6 cellular contexts compared by ENCODE assay signal in the genomic region with DNA sequence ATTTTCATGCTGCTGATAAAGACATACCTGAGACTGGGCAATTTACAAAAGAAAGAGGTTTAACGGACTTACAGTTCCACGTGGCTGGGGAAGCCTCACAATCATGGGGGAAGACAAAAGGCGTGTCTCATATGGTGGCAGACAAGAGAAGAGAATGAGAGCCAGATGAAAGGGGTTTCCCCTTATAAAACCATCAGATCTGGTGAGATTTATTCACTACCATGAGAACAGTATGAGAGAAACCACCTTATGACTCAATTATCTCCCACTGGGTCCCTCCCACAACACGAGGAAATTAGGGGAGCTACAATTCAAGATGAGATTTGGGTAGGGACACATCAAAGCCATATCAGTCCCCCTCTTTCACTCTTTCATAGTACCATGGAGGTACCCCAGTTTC. TPM values are rescaled to one million over a fixed set of nuclear protein-coding genes. Genes with fewer than 3 reads are reported as not detected.
DNase-seq lines count a peak whose midpoint lies in the region; ATAC-seq and TF ChIP-seq lines count a peak whose summit lies in the region.
"Not testable (repeated sequence)": the region's sequence is repeated elsewhere in the genome, so short reads cannot be mapped to it uniquely, and the experiment has no call there.

No MANE protein-coding gene starts in this region.

- not testable (repeated sequence) for H3K4me3 ChIP-seq in naive thymus-derived CD4-positive, alpha-beta T cell (ENCODE audit: low read length)

- H3K27ac Mint-ChIP-seq in activated CD8-positive, alpha-beta T cell treated with anti-CD3 and anti-CD28 coated beads for 36 hours; activated T-helper 17 cell treated with anti-CD3 and anti-CD28 coated beads, Interleukin-2, amount 50 U/mL, for 72 hours; activated naive CD4-positive, alpha-beta T cell treated with anti-CD3 and anti-CD28 coated beads, Interleukin-2, amount 50 U/mL, for 72 hours: not testable (repeated sequence)
- peak overlapping the region in 1 of 9 donors; percentile 14 for H3K27ac Mint-ChIP-seq in naive thymus-derived CD4-positive, alpha-beta T cell

- H3K27ac ChIP-seq in naive thymus-derived CD4-positive, alpha-beta T cell (ENCODE audit: low read depth, low read length) = not testable (repeated sequence)

- H3K36me3 Mint-ChIP-seq in activated CD8-positive, alpha-beta T cell treated with anti-CD3 and anti-CD28 coated beads for 36 hours (ENCODE audit: low read depth); activated T-helper 17 cell treated with anti-CD3 and anti-CD28 coated beads, Interleukin-2, amount 50 U/mL, for 72 hours (ENCODE audit: low read depth); naive thymus-derived CD4-positive, alpha-beta T cell: not testable (repeated sequence)
- H3K36me3 Mint-ChIP-seq in activated naive CD4-positive, alpha-beta T cell treated with anti-CD3 and anti-CD28 coated beads, Interleukin-2, amount 50 U/mL, for 72 hours = peaks cover 0 to 13% of the 10 kb centered on the region in 2 donors

- H3K4me1 Mint-ChIP-seq in activated CD8-positive, alpha-beta T cell treated with anti-CD3 and anti-CD28 coated beads for 36 hours (ENCODE audit: low read depth); activated T-helper 17 cell treated with anti-CD3 and anti-CD28 coated beads, Interleukin-2, amount 50 U/mL, for 72 hours: not testable (repeated sequence)
- H3K4me1 Mint-ChIP-seq in naive thymus-derived CD4-positive, alpha-beta T cell = peaks cover 3 to 13% (median 6%) of the 10 kb centered on the region in 7 donors

- not testable (repeated sequence) for TF ChIP-seq CTCF in activated CD8-positive, alpha-beta T cell treated with anti-CD3 and anti-CD28 coated beads for 36 hours (IDR thresholded peaks at IDR 0.05)

- ATAC-seq in activated CD4-positive, CD25-positive, alpha-beta regulatory T cell treated with anti-CD3 and anti-CD28 coated beads, Interleukin-2, amount 50 U/mL, for 24 hours = peak; percentile 97
- peak; percentile 87 for ATAC-seq in activated CD8-positive, alpha-beta T cell treated with anti-CD3 and anti-CD28 coated beads for 36 hours
- peak; percentile 87 for ATAC-seq in activated T-helper 17 cell treated with anti-CD3 and anti-CD28 coated beads, Interleukin-2, amount 50 U/mL, for 72 hours (replicated peaks)
- ATAC-seq in activated naive CD4-positive, alpha-beta T cell treated with anti-CD3 and anti-CD28 coated beads, Interleukin-2, amount 50 U/mL, for 72 hours = peak; percentile 56 to 95
- peak; percentile 29 for ATAC-seq in naive thymus-derived CD4-positive, alpha-beta T cell

- H3K9me3 Mint-ChIP-seq in activated CD8-positive, alpha-beta T cell treated with anti-CD3 and anti-CD28 coated beads for 36 hours; activated T-helper 17 cell treated with anti-CD3 and anti-CD28 coated beads, Interleukin-2, amount 50 U/mL, for 72 hours; activated naive CD4-positive, alpha-beta T cell treated with anti-CD3 and anti-CD28 coated beads, Interleukin-2, amount 50 U/mL, for 72 hours; naive thymus-derived CD4-positive, alpha-beta T cell: not testable (repeated sequence)

- peak; percentile 32 for DNase-seq in activated CD8-positive, alpha-beta T cell treated with anti-CD3 and anti-CD28 coated beads for 36 hours
- DNase-seq in activated naive CD4-positive, alpha-beta T cell treated with anti-CD3 and anti-CD28 coated beads, Interleukin-2, amount 50 U/mL, for 72 hours (ENCODE audit: low spot score in 2 of 2); naive thymus-derived CD4-positive, alpha-beta T cell: not testable (repeated sequence)
- peak; percentile 5 for DNase-seq in stimulated activated naive CD4-positive, alpha-beta T cell treated with Interleukin-2 at 50 U/mL for 16 hours (lab: John Stamatoyannopoulos, UW)

- not testable (repeated sequence) for H3K27me3 Mint-ChIP-seq in activated CD8-positive, alpha-beta T cell treated with anti-CD3 and anti-CD28 coated beads for 36 hours; activated T-helper 17 cell treated with anti-CD3 and anti-CD28 coated beads, Interleukin-2, amount 50 U/mL, for 72 hours
- H3K27me3 Mint-ChIP-seq in naive thymus-derived CD4-positive, alpha-beta T cell = peaks cover 0 to 30% (median 4%) of the 10 kb centered on the region in 5 donors

- H3K36me3 ChIP-seq in naive thymus-derived CD4-positive, alpha-beta T cell (ENCODE audit: control insufficient read depth in 2 of 3, insufficient read depth in 3 of 3, low read length in 3 of 3) = not testable (repeated sequence)

- not testable (repeated sequence) for H3K4me1 ChIP-seq in naive thymus-derived CD4-positive, alpha-beta T cell (ENCODE audit: control insufficient read depth in 2 of 2, insufficient read depth in 2 of 2, low read length in 2 of 2)

- CTCF ChIA-PET in activated CD8-positive, alpha-beta T cell treated with anti-CD3 and anti-CD28 coated beads for 36 hours (lab: Charles Lee) = interaction anchor here (1.0 to 1.3 kb wide), 3 partner anchors 19 to 180 kb away, joined by 4 to 6 read pairs (median 4); no protein-coding TSS in a partner anchor
- CTCF ChIA-PET in naive thymus-derived CD4-positive, alpha-beta T cell (lab: Charles Lee) = interaction anchor here (0.6 kb wide), 2 partner anchors 10 to 487 kb away, joined by 3 to 4 read pairs; no protein-coding TSS in a partner anchor

- not testable (repeated sequence) for H3K9me3 ChIP-seq in naive thymus-derived CD4-positive, alpha-beta T cell (ENCODE audit: control insufficient read depth in 2 of 3, low read length in 3 of 3)

- H3K27me3 ChIP-seq in naive thymus-derived CD4-positive, alpha-beta T cell (ENCODE audit: control insufficient read depth in 2 of 2, insufficient read depth in 2 of 2, low read length in 2 of 2) = not testable (repeated sequence)

- POLR2A ChIA-PET in activated CD8-positive, alpha-beta T cell treated with anti-CD3 and anti-CD28 coated beads for 36 hours (lab: Charles Lee) = interaction anchor here (0.9 kb wide), 1 partner anchor 12 kb away, joined by 3 read pairs; no protein-coding TSS in a partner anchor
- POLR2A ChIA-PET in naive thymus-derived CD4-positive, alpha-beta T cell (lab: Charles Lee) = interaction anchor here (1.2 kb wide), 1 partner anchor 14 kb away, joined by 4 read pairs; no protein-coding TSS in a partner anchor

- not testable (repeated sequence) for H3K4me3 Mint-ChIP-seq in activated CD8-positive, alpha-beta T cell treated with anti-CD3 and anti-CD28 coated beads for 36 hours; naive thymus-derived CD4-positive, alpha-beta T cell
- H3K4me3 Mint-ChIP-seq in activated T-helper 17 cell treated with anti-CD3 and anti-CD28 coated beads, Interleukin-2, amount 50 U/mL, for 72 hours = peak overlapping the region; percentile 11

- intact Hi-C loops in activated CD8-positive, alpha-beta T cell treated with anti-CD3 and anti-CD28 coated beads for 36 hours (cut with micrococcal nuclease); naive thymus-derived CD4-positive, alpha-beta T cell (cut with micrococcal nuclease): not testable (repeated sequence)

RNA-seq across cellular contexts. Expression of a gene that starts 42.8 kb away (rescaled TPM):
- 10 to 100 TPM; 43.8 to 47.8 TPM for total RNA-seq in activated CD8-positive, alpha-beta T cell treated with anti-CD3 and anti-CD28 coated beads for 36 hours
- total RNA-seq in activated T-helper 17 cell treated with anti-CD3 and anti-CD28 coated beads, Interleukin-2, amount 50 U/mL, for 72 hours = 10 to 100 TPM; 55.6 to 73.4 TPM
- total RNA-seq in activated naive CD4-positive, alpha-beta T cell treated with anti-CD3 and anti-CD28 coated beads, Interleukin-2, amount 50 U/mL, for 72 hours = 10 to 100 TPM; 44.4 to 69.4 TPM
- total RNA-seq in naive thymus-derived CD4-positive, alpha-beta T cell = 100 to 1,000 TPM in 1 of 5 experiments, 10 to 100 TPM in 4; 80.8 to 108 (median 89.3) TPM
- polyA plus RNA-seq in naive thymus-derived CD4-positive, alpha-beta T cell = 10 to 100 TPM; 52.1 to 53.8 TPM

Comparison
In these comparisons a context has a peak if more than half of its experiments do, and no peak if none do; other contexts are left out.
1. ATAC-seq: peak in every context shown above with its lines; median percentile 97 in activated CD4-positive, CD25-positive, alpha-beta regulatory T cell treated with anti-CD3 and anti-CD28 coated beads, Interleukin-2, amount 50 U/mL, for 24 hours; 87 in activated CD8-positive, alpha-beta T cell treated with anti-CD3 and anti-CD28 coated beads for 36 hours; 87 in activated T-helper 17 cell treated with anti-CD3 and anti-CD28 coated beads, Interleukin-2, amount 50 U/mL, for 72 hours; 76 in activated naive CD4-positive, alpha-beta T cell treated with anti-CD3 and anti-CD28 coated beads, Interleukin-2, amount 50 U/mL, for 72 hours; 29 in naive thymus-derived CD4-positive, alpha-beta T cell.